27 cellular contexts compared by ENCODE assay signal in genomic region chrX:22760513-22761057, GRCh38.
DNase-seq lines count a peak whose midpoint lies in the region; ATAC-seq and TF ChIP-seq lines count a peak whose summit lies in the region.
"Had no signal": no experiment of that assay in that cellular context is flagged by ENCODE, and none has a peak within 500 bp of the region (broad histone marks: within the 10 kb centered on the region; RNA-seq: fewer than 3 reads in every experiment).

No MANE protein-coding gene starts in this region.

- H3K27me3 ChIP-seq in BE2C (no peaks in the 10 kb centered on the region), HCT116 (ENCODE audit: insufficient read depth, low read length) (no peaks in the 10 kb centered on the region), ascending aorta (no peaks in the 10 kb centered on the region)
- H3K27me3 ChIP-seq: brain microvascular endothelial cell, Peyer's patch had no signal

- no peak overlapping the region for H2AFZ ChIP-seq in HCT116 (ENCODE audit: low read depth, low read length, poor library complexity, severe bottlenecking)

- H3K4me3 ChIP-seq in BE2C (ENCODE audit: low read depth, low read length) = no peak overlapping the region
- no peak overlapping the region for H3K4me3 ChIP-seq in HCT116 (replicated peaks in 1 of 2; ENCODE audit: low read depth in 1 of 2, low read length in 2 of 2)
- H3K4me3 ChIP-seq in ascending aorta = no peak overlapping the region
- no peak overlapping the region for H3K4me3 ChIP-seq in mucosa of descending colon
- H3K4me3 ChIP-seq: adrenal gland, Peyer's patch, psoas muscle had no signal

- no peak overlapping the region for H3K27ac Mint-ChIP-seq in WTC11
- H3K27ac Mint-ChIP-seq: CD4-positive, alpha-beta memory T cell; naive B cell had no signal

- CTCF ChIA-PET in HCT116 (lab: Charles Lee) = interaction anchor here (1.0 kb wide), 1 partner anchor 12 kb away, joined by 5 read pairs; no protein-coding TSS in a partner anchor
- CTCF ChIA-PET in WTC11 (lab: Charles Lee) = interaction anchor here (0.6 to 0.9 kb wide), 4 partner anchors 12 to 1137 kb away, joined by 3 to 7 read pairs (median 4); no protein-coding TSS in a partner anchor

- no peaks in the 10 kb centered on the region for H3K9me2 ChIP-seq in HCT116 (ENCODE audit: insufficient read depth)

- H3K4me1 Mint-ChIP-seq in WTC11 = no peaks in the 10 kb centered on the region
- H3K4me1 Mint-ChIP-seq: CD4-positive, alpha-beta memory T cell; naive B cell had no signal

- peak; percentile 10 for DNase-seq in BE2C
- DNase-seq in HCT116 (ENCODE audit: low read depth, low spot score) = no peak
- DNase-seq in WTC11 (ENCODE audit: low spot score) = no peak
- DNase-seq in left kidney (ENCODE audit: low read depth, low spot score) = peak; percentile 1
- DNase-seq in GM20000 (ENCODE audit: low spot score) = no peak
- no peak for DNase-seq in ascending aorta (ENCODE audit: low spot score in 2 of 2)
- no peak for DNase-seq in mucosa of descending colon
- DNase-seq: activated CD4-positive, alpha-beta T cell treated with anti-CD3 and anti-CD28 coated beads, Interleukin-2, amount 50 U/mL, for 4 hours; activated naive CD4-positive, alpha-beta T cell treated with Interleukin-2 at 50 U/mL for 16 hours; adrenal gland; AML-193; brain microvascular endothelial cell; CD4-positive, alpha-beta memory T cell; DMS153; effector CD8-positive, alpha-beta T cell; HCEC 1CT; head of caudate nucleus; naive B cell; NCI-H1694; NCI-H524 treated with DMSO at 0.1 percent for 48 hours; Peyer's patch; psoas muscle; SIG-M5; stimulated activated naive CD4-positive, alpha-beta T cell; T-helper 1 cell had no signal

- no peaks in the 10 kb centered on the region for H3K36me3 ChIP-seq in BE2C
- no peaks in the 10 kb centered on the region for H3K36me3 ChIP-seq in HCT116 (ENCODE audit: control insufficient read depth in 1 of 2, insufficient read depth in 2 of 2, low read length in 2 of 2)
- no peaks in the 10 kb centered on the region for H3K36me3 ChIP-seq in ascending aorta
- H3K36me3 ChIP-seq in mucosa of descending colon (ENCODE audit: low read depth) = no peaks in the 10 kb centered on the region
- H3K36me3 ChIP-seq: adrenal gland, brain microvascular endothelial cell, Peyer's patch had no signal

- BruUV-seq in HCT116 (replicated peaks; lab: Mats Ljungman, UMichigan) = no TSS peak

- no peak overlapping the region for H3K27ac ChIP-seq in HCT116 (ENCODE audit: low read depth, low read length)
- H3K27ac ChIP-seq in ascending aorta = no peak overlapping the region
- H3K27ac ChIP-seq: adrenal gland, brain microvascular endothelial cell, HL-60, Peyer's patch, psoas muscle had no signal

- H3K9ac ChIP-seq in HCT116 (ENCODE audit: low read length) = no peak overlapping the region

- H3K4me1 ChIP-seq in BE2C (no peaks in the 10 kb centered on the region), HCT116 (ENCODE audit: control insufficient read depth in 1 of 2, insufficient read depth in 2 of 2, low read length in 2 of 2) (no peaks in the 10 kb centered on the region), ascending aorta (no peaks in the 10 kb centered on the region), mucosa of descending colon (ENCODE audit: low read depth) (no peaks in the 10 kb centered on the region)
- H3K4me1 ChIP-seq: adrenal gland, Peyer's patch, psoas muscle had no signal

- no peak overlapping the region for H3K4me2 ChIP-seq in HCT116 (ENCODE audit: low read length)

- no peak for TF ChIP-seq POLR2A in HCT116 (IDR thresholded peaks at IDR 0.05; ENCODE audit: borderline replicate concordance, extremely low read depth, insufficient read depth, insufficient read length)

- peak; percentile 16; the same call in 1 of the 2 replicates for TF ChIP-seq CTCF in BE2C (IDR thresholded peaks at IDR 0.05; ENCODE audit: low read depth, low read length)
- TF ChIP-seq CTCF in HCT116 (IDR thresholded peaks at IDR 0.05 in 2 of 3, conservative IDR thresholded peaks at IDR 0.05 in 1 of 3; ENCODE audit: borderline replicate concordance in 1 of 3, insufficient read depth in 1 of 3, low read depth in 2 of 3, low read length in 2 of 3) = no peak
- TF ChIP-seq CTCF in WTC11 (IDR thresholded peaks at IDR 0.05) = no peak
- TF ChIP-seq CTCF in GM20000 (IDR thresholded peaks at IDR 0.05; ENCODE audit: extremely low read depth, missing control alignments) = no peak
- no peak for TF ChIP-seq CTCF in ascending aorta (IDR thresholded peaks at IDR 0.05)
- no peak for TF ChIP-seq CTCF in mucosa of descending colon (IDR thresholded peaks at IDR 0.05)

- H3K79me2 ChIP-seq in HCT116 (ENCODE audit: insufficient read depth, low read length) = no peaks in the 10 kb centered on the region

- H3K9me3 ChIP-seq in BE2C = no peaks in the 10 kb centered on the region
- H3K9me3 ChIP-seq in HCT116 (ENCODE audit: control insufficient read depth in 1 of 2, insufficient read depth in 1 of 2, low read depth in 1 of 2, low read length in 2 of 2) = no peaks in the 10 kb centered on the region
- H3K9me3 ChIP-seq in ascending aorta = no peaks in the 10 kb centered on the region
- no peaks in the 10 kb centered on the region for H3K9me3 ChIP-seq in mucosa of descending colon
- H3K9me3 ChIP-seq: adrenal gland, Peyer's patch, psoas muscle had no signal

- RAD21 ChIA-PET in HCT116 (lab: Charles Lee; ENCODE audit: low non-redundant PET in 1 of 2, low total read pairs in 2 of 2, uncharacterized antibody in 2 of 2, unreplicated experiment in 2 of 2) = no interaction called here

- ATAC-seq in HCT116 = peak; percentile 67
- ATAC-seq in WTC11 = peak; percentile 75
- no peak for ATAC-seq in mucosa of descending colon
- ATAC-seq: left lobe of liver, psoas muscle had no signal

- no peak for TF ChIP-seq RAD21 in HCT116 (IDR thresholded peaks at IDR 0.05; ENCODE audit: low read depth)

- intact Hi-C loops in HCT116 (cut with micrococcal nuclease) (no loop called here), ascending aorta (cut with DNase I) (no loop called here), mucosa of descending colon (cut with DNase I, micrococcal nuclease) (no loop called here)

- POLR2A ChIA-PET in HCT116 (lab: Charles Lee) (no interaction called here), WTC11 (lab: Charles Lee) (no interaction called here)

- no peaks in the 10 kb centered on the region for H3K36me3 Mint-ChIP-seq in WTC11
- H3K36me3 Mint-ChIP-seq: CD4-positive, alpha-beta memory T cell; naive B cell had no signal

- H3K27me3 Mint-ChIP-seq in WTC11 (ENCODE audit: low read depth) = no peaks in the 10 kb centered on the region
- H3K27me3 Mint-ChIP-seq: CD4-positive, alpha-beta memory T cell had no signal

- no peaks in the 10 kb centered on the region for H4K20me1 ChIP-seq in HCT116 (ENCODE audit: insufficient read depth)

- no peak overlapping the region for H3K4me3 Mint-ChIP-seq in WTC11
- H3K4me3 Mint-ChIP-seq: CD4-positive, alpha-beta memory T cell; naive B cell had no signal

- H3K9me3 Mint-ChIP-seq in WTC11 = no peaks in the 10 kb centered on the region
- H3K9me3 Mint-ChIP-seq: CD4-positive, alpha-beta memory T cell had no signal

TF ChIP-seq in HCT116, 20 proteins besides CTCF, POLR2A, EP300 and RAD21 (continues in another document):
- TF ChIP-seq TCF7L2 (IDR thresholded peaks at IDR 0.05; ENCODE audit: borderline replicate concordance, extremely low read depth, insufficient read depth, insufficient read length) (no peak), CBX3 (IDR thresholded peaks at IDR 0.05; ENCODE audit: low read depth) (no peak), POLR2AphosphoS5 (IDR thresholded peaks at IDR 0.05; ENCODE audit: low read depth, low read length) (no peak), ZNF274 (IDR thresholded peaks at IDR 0.05; ENCODE audit: low read depth, low read length) (no peak), ZBTB33 (IDR thresholded peaks at IDR 0.05; ENCODE audit: extremely low read depth, insufficient replicate concordance, low read length) (no peak), YY1 (IDR thresholded peaks at IDR 0.05; ENCODE audit: extremely low read depth, insufficient replicate concordance, low read depth, low read length) (no peak)

TF ChIP-seq in WTC11, 78 proteins besides CTCF, POLR2A, EP300 and RAD21 (continues in another document):
- TF ChIP-seq PRDM15 (CRISPR knock-in tag; IDR thresholded peaks at IDR 0.05) (no peak), CDX4 (CRISPR knock-in tag; IDR thresholded peaks at IDR 0.05; ENCODE audit: borderline replicate concordance) (no peak), CREM (CRISPR knock-in tag; IDR thresholded peaks at IDR 0.05) (no peak), SMAD3 (CRISPR knock-in tag; IDR thresholded peaks at IDR 0.05; ENCODE audit: borderline replicate concordance) (no peak)

Comparison
In these comparisons a context has a peak if more than half of its experiments do, and no peak if none do; other contexts are left out.
1. DNase-seq: peak in BE2C (single experiment) and left kidney (single experiment); none in HCT116 (single experiment), WTC11 (single experiment), GM20000 (single experiment), ascending aorta (0 of 2) and mucosa of descending colon (0 of 3).